In genomic region chr1:31715097-31715872, GRCh38 we compare ENCODE assay signal across 8 cellular contexts. TPM values are rescaled to one million over a fixed set of nuclear protein-coding genes. Genes with fewer than 3 reads are reported as not detected.
DNase-seq lines count a peak whose midpoint lies in the region; ATAC-seq and TF ChIP-seq lines count a peak whose summit lies in the region.

No MANE protein-coding gene starts in this region.

- no peak for TF ChIP-seq EP300 in esophagus muscularis mucosa (IDR thresholded peaks at IDR 0.05)

- CTCF ChIA-PET in activated CD8-positive, alpha-beta T cell treated with anti-CD3 and anti-CD28 coated beads for 36 hours (lab: Charles Lee), result interaction anchor here (0.8 to 6.1 kb wide), 16 partner anchors 10 to 121 kb away, joined by 3 to 51 read pairs (median 5); partner anchors contain the start of gene COL16A1

- H3K4me1 Mint-ChIP-seq in activated CD8-positive, alpha-beta T cell treated with anti-CD3 and anti-CD28 coated beads for 36 hours (ENCODE audit: low read depth), result peaks cover 12% of the 10 kb centered on the region

- peaks cover 47% of the 10 kb centered on the region for H3K27me3 Mint-ChIP-seq in activated CD8-positive, alpha-beta T cell treated with anti-CD3 and anti-CD28 coated beads for 36 hours

- no peaks in the 10 kb centered on the region for H3K36me3 ChIP-seq in esophagus muscularis mucosa

- TF ChIP-seq CTCF in activated CD8-positive, alpha-beta T cell treated with anti-CD3 and anti-CD28 coated beads for 36 hours (IDR thresholded peaks at IDR 0.05), result peak; percentile 63
- TF ChIP-seq CTCF in esophagus muscularis mucosa (IDR thresholded peaks at IDR 0.05), result peak; percentile 92 to 99 (median 94)

- H3K9me3 ChIP-seq in esophagus muscularis mucosa, result no peaks in the 10 kb centered on the region

- POLR2A ChIA-PET in activated CD8-positive, alpha-beta T cell treated with anti-CD3 and anti-CD28 coated beads for 36 hours (lab: Charles Lee), result interaction anchor here (0.7 kb wide), 2 partner anchors 58 to 795 kb away, joined by 3 to 4 read pairs; no protein-coding TSS in a partner anchor

- peak overlapping the region; percentile 31 for H3K4me3 Mint-ChIP-seq in activated CD8-positive, alpha-beta T cell treated with anti-CD3 and anti-CD28 coated beads for 36 hours

- no peak for TF ChIP-seq POLR2A in esophagus muscularis mucosa (IDR thresholded peaks at IDR 0.05; ENCODE audit: low read depth)

- peaks cover 35 to 57% (median 52%) of the 10 kb centered on the region in 4 donors for H3K4me1 ChIP-seq in esophagus muscularis mucosa

- H3K36me3 Mint-ChIP-seq in activated CD8-positive, alpha-beta T cell treated with anti-CD3 and anti-CD28 coated beads for 36 hours (ENCODE audit: low read depth), result no peaks in the 10 kb centered on the region

- H3K9me3 Mint-ChIP-seq in activated CD8-positive, alpha-beta T cell treated with anti-CD3 and anti-CD28 coated beads for 36 hours, result no peaks in the 10 kb centered on the region

- no peaks in the 10 kb centered on the region for H3K27me3 ChIP-seq in esophagus muscularis mucosa

- H3K27ac ChIP-seq in esophagus muscularis mucosa (replicated peaks in 1 of 4), result peak overlapping the region; percentile 96 to 97 (median 96)

- peak; percentile 29 for DNase-seq in activated naive CD4-positive, alpha-beta T cell treated with Interleukin-2 at 50 U/mL for 16 hours
- no peak for DNase-seq in activated naive CD4-positive, alpha-beta T cell (lab: John Stamatoyannopoulos, UW)
- DNase-seq in NCI-H146 (lab: John Stamatoyannopoulos, UW), result peak; percentile 80
- DNase-seq in activated CD8-positive, alpha-beta T cell treated with anti-CD3 and anti-CD28 coated beads for 36 hours, result peak; percentile 50
- peak; percentile 99 for DNase-seq in esophagus muscularis mucosa (ENCODE audit: extremely low spot score)
- peak; percentile 72 for DNase-seq in midbrain (lab: John Stamatoyannopoulos, UW)
- DNase-seq in stromal cell of bone marrow (ENCODE audit: low read depth), result peak; percentile 82
- no peak for DNase-seq in KG1 (lab: John Stamatoyannopoulos, UW)

- H3K4me3 ChIP-seq in esophagus muscularis mucosa, result peak overlapping the region; percentile 55 to 61 (median 56)

- no peak overlapping the region for H3K27ac Mint-ChIP-seq in activated CD8-positive, alpha-beta T cell treated with anti-CD3 and anti-CD28 coated beads for 36 hours

- intact Hi-C loops in activated CD8-positive, alpha-beta T cell treated with anti-CD3 and anti-CD28 coated beads for 36 hours (cut with micrococcal nuclease), result loop anchor here (10.0 kb wide), 1 partner anchor 50 kb away; the partner anchor contains the start of gene ADGRB2
- intact Hi-C loops in esophagus muscularis mucosa (cut with DNase I), result loop anchor here (2.0 to 10.0 kb wide), 2 partner anchors 50 to 70 kb away; no protein-coding TSS in a partner anchor

- under 1% methylated on average over 23 of the region's 43 CpGs for WGBS in esophagus muscularis mucosa

- peak; percentile 75 for ATAC-seq in activated CD8-positive, alpha-beta T cell treated with anti-CD3 and anti-CD28 coated beads for 36 hours

RNA-seq across cellular contexts. Expression of gene COL16A1, which starts 11.5 kb away (rescaled TPM):
- under 1 TPM in 1 of 2 experiments, not detected in 1; 0.34 TPM for total RNA-seq in activated CD8-positive, alpha-beta T cell treated with anti-CD3 and anti-CD28 coated beads for 36 hours
- total RNA-seq in esophagus muscularis mucosa, result 10 to 100 TPM; 35.1 to 62.7 (median 47.6) TPM

RNA-seq across cellular contexts. Expression of gene ADGRB2, which starts 48.9 kb away (rescaled TPM):
- total RNA-seq in activated CD8-positive, alpha-beta T cell treated with anti-CD3 and anti-CD28 coated beads for 36 hours, result under 1 TPM; 0.54 to 0.56 TPM
- total RNA-seq in esophagus muscularis mucosa, result 1 to 10 TPM in 2 of 4 donors, under 1 TPM in 2; 0.83 to 4.2 (median 2.1) TPM

Comparison
In these comparisons a context has a peak if more than half of its experiments do, and no peak if none do; other contexts are left out.
1. DNase-seq: peak in activated naive CD4-positive, alpha-beta T cell treated with Interleukin-2 at 50 U/mL for 16 hours (single experiment), NCI-H146 (single experiment), activated CD8-positive, alpha-beta T cell treated with anti-CD3 and anti-CD28 coated beads for 36 hours (single experiment), esophagus muscularis mucosa (single experiment), midbrain (single experiment) and stromal cell of bone marrow (single experiment); none in activated naive CD4-positive, alpha-beta T cell (0 of 4) and KG1 (single experiment).
2. RNA of gene COL16A1, which starts 11.5 kb away (total RNA-seq): 35.1 to 62.7 TPM in esophagus muscularis mucosa; 0.34 TPM in activated CD8-positive, alpha-beta T cell treated with anti-CD3 and anti-CD28 coated beads for 36 hours; every median in the first group is over 10 times any median in the second.